Comparison of ENCODE assay signal across 1 cellular context in genomic region chrX:39850630-39851152, GRCh38.
A peak's percentile ranks its signal among the peaks of the same experiment; 100 is the strongest.
TF ChIP-seq lines count a peak whose summit lies in the region.

No MANE protein-coding gene starts in this region.

TF ChIP-seq in K562, 482 proteins besides CTCF, POLR2A, EP300 and RAD21 (continued from another document and continues in another):
- TF ChIP-seq ZNF318 (IDR thresholded peaks at IDR 0.05; ENCODE audit: borderline replicate concordance in 1 of 2, low read depth in 1 of 2): 0 out of 4 replicates have a peak, but pooled peaks of 1 of the 2 experiments have one; percentile 81
- TF ChIP-seq LCOR (CRISPR knock-in tag; IDR thresholded peaks at IDR 0.05): no peak
- TF ChIP-seq MCM3 (IDR thresholded peaks at IDR 0.05): no peak
- TF ChIP-seq DPF2 (IDR thresholded peaks at IDR 0.05): peak; percentile 84
- no peak for TF ChIP-seq LARP7 (IDR thresholded peaks at IDR 0.05)
- no peak for TF ChIP-seq NCOA4 (IDR thresholded peaks at IDR 0.05; ENCODE audit: partially characterized antibody)
- TF ChIP-seq ZFX (CRISPR knock-in tag; IDR thresholded peaks at IDR 0.05): no peak
- no peak for TF ChIP-seq RBM34 (IDR thresholded peaks at IDR 0.05; ENCODE audit: borderline replicate concordance, insufficient read depth, low read length)
- no peak for TF ChIP-seq SIX5 (IDR thresholded peaks at IDR 0.05; ENCODE audit: borderline replicate concordance in 1 of 2, insufficient read depth in 1 of 2, low read depth in 1 of 2, low read length in 2 of 2)
- TF ChIP-seq ATF1 (CRISPR knock-in tag; IDR thresholded peaks at IDR 0.05): no peak
- TF ChIP-seq ATF1 (tag; IDR thresholded peaks at IDR 0.05): peak; percentile 23; the same call in 1 of the 2 replicates
- TF ChIP-seq PRMT5 (CRISPR knock-in tag; IDR thresholded peaks at IDR 0.05): no peak
- no peak for TF ChIP-seq RREB1 (CRISPR knock-in tag; IDR thresholded peaks at IDR 0.05)
- peak; percentile 29; the same call in 1 of the 2 replicates for TF ChIP-seq CEBPB (tag; IDR thresholded peaks at IDR 0.05)
- TF ChIP-seq MEF2D (tag; conservative IDR thresholded peaks at IDR 0.05; ENCODE audit: low read depth): no peak
- TF ChIP-seq ZMIZ1 (IDR thresholded peaks at IDR 0.05; ENCODE audit: low read depth in 2 of 2, low read length in 2 of 2): peak in 1 of 2 experiments; percentile 56; a peak in 1 of 4 replicates
- no peak for TF ChIP-seq NFRKB (IDR thresholded peaks at IDR 0.05; ENCODE audit: low read depth)
- TF ChIP-seq ZBTB7A (IDR thresholded peaks at IDR 0.05; ENCODE audit: borderline replicate concordance, control insufficient read depth, low read depth, low read length): no peak
- TF ChIP-seq SMAD4 (CRISPR knock-in tag; conservative IDR thresholded peaks at IDR 0.05): peak; percentile 67
- no peak for TF ChIP-seq BRD9 (IDR thresholded peaks at IDR 0.05; ENCODE audit: low read depth, partially characterized antibody)
- no peak for TF ChIP-seq HMGXB4 (CRISPR knock-in tag; IDR thresholded peaks at IDR 0.05)
- TF ChIP-seq SNRNP70 (optimal IDR thresholded peaks at IDR 0.05; ENCODE audit: low read depth, low read length): no peak
- TF ChIP-seq NR1H2 (CRISPR knock-in tag; IDR thresholded peaks at IDR 0.05): no peak
- TF ChIP-seq ZSCAN29 (IDR thresholded peaks at IDR 0.05): no peak
- no peak for TF ChIP-seq NEUROD1 (IDR thresholded peaks at IDR 0.05; ENCODE audit: borderline replicate concordance, low read depth, low read length, partially characterized antibody)
- peak; percentile 77 for TF ChIP-seq TCF3 (CRISPR knock-in tag; IDR thresholded peaks at IDR 0.05)
- TF ChIP-seq ZNF436 (CRISPR knock-in tag; IDR thresholded peaks at IDR 0.05): no peak
- TF ChIP-seq XRCC5 (IDR thresholded peaks at IDR 0.05; ENCODE audit: low read depth, low read length): no peak
- TF ChIP-seq CHD2 (IDR thresholded peaks at IDR 0.05; ENCODE audit: low read depth, low read length): 0 out of 2 replicates have a peak, but pooled peaks have one; percentile 49
- TF ChIP-seq ARID3B (CRISPR knock-in tag; IDR thresholded peaks at IDR 0.05; ENCODE audit: borderline replicate concordance): no peak
- TF ChIP-seq LEF1 (IDR thresholded peaks at IDR 0.05): peak; percentile 95
- TF ChIP-seq HDAC3 (IDR thresholded peaks at IDR 0.05; ENCODE audit: borderline replicate concordance, partially characterized antibody): peak; percentile 87
- TF ChIP-seq ZEB2 (IDR thresholded peaks at IDR 0.05): peak; percentile 25; the same call in 1 of the 2 replicates
- no peak for TF ChIP-seq MED1 (CRISPR knock-in tag; IDR thresholded peaks at IDR 0.05; ENCODE audit: borderline replicate concordance)
- TF ChIP-seq JUN (IDR thresholded peaks at IDR 0.05; ENCODE audit: borderline replicate concordance, low read depth, low read length): peak; percentile 40; the same call in 1 of the 2 replicates
- no peak for TF ChIP-seq JUN (CRISPR knock-in tag; IDR thresholded peaks at IDR 0.05; ENCODE audit: borderline replicate concordance)
